9 cellular contexts compared by ENCODE assay signal in the genomic region with DNA sequence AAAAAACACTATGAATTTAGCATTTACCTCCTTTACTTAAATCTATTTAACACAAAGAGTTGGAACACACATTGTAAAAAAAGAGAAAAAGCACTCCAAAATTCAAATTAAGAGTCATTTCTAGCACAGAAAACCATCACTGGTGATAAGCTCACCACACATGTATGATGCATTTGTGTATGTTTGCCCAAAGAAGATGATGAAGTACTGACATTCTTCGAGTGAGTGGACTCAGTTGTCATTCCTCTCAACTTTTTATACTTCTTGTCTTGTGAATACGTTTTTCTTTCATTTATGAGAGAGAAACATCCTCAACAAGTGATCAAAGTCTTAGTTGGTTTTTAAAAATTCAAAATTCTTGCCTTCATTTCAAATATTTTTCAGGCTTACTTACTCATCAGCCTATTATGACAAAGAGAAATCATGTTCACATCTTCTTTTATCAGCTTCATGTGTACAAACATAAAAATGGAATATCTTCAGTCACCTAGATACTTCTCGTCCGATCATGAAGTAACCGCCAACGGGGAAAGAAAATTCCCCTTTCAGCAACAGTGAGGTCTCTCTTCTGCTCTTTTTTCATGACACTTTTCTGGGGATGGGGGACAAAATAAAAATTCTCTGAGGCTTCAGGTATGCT. TPM values are rescaled to one million over a fixed set of nuclear protein-coding genes. Genes with fewer than 3 reads are reported as not detected.
A peak's percentile ranks its signal among the peaks of the same experiment; 100 is the strongest.
DNase-seq lines count a peak whose midpoint lies in the region; ATAC-seq and TF ChIP-seq lines count a peak whose summit lies in the region.
"Had no signal": no experiment of that assay in that cellular context is flagged by ENCODE, and none has a peak within 500 bp of the region (broad histone marks: within the 10 kb centered on the region; RNA-seq: fewer than 3 reads in every experiment).

No MANE protein-coding gene starts in this region.

- WGBS in right cardiac atrium = 60% methylated on average over 6 of the region's 6 CpGs
- WGBS in urinary bladder = 68% methylated on average over 6 of the region's 6 CpGs

- H3K4me3 ChIP-seq in right cardiac atrium (ENCODE audit: low read length) (peak overlapping the region; percentile 93), astrocyte of the spinal cord (ENCODE audit: low read depth, low read length) (peak overlapping the region; percentile 60), lower lobe of right lung (peak overlapping the region; percentile 83), urinary bladder (ENCODE audit: low read depth, low read length) (peak overlapping the region; percentile 76)

- H3K4me1 ChIP-seq in right cardiac atrium (ENCODE audit: control insufficient read depth, insufficient read depth, low read length) (no peaks in the 10 kb centered on the region), lower lobe of right lung (peaks cover 18% of the 10 kb centered on the region), urinary bladder (ENCODE audit: insufficient read depth) (no peaks in the 10 kb centered on the region)

- intact Hi-C loops in right cardiac atrium (cut with DNase I) (loop anchor here in 1 of 4 donors (5.0 kb wide), 1 partner anchor 327 kb away; no protein-coding TSS in a partner anchor), Right ventricle myocardium superior (cut with DNase I) (no loop called here), lower lobe of right lung (cut with DNase I) (no loop called here)

- H3K36me3 ChIP-seq in lower lobe of right lung (no peaks in the 10 kb centered on the region), urinary bladder (ENCODE audit: insufficient read depth) (no peaks in the 10 kb centered on the region)

- H3K27me3 ChIP-seq in right cardiac atrium (ENCODE audit: control insufficient read depth, insufficient read depth) (no peaks in the 10 kb centered on the region), lower lobe of right lung (ENCODE audit: low read depth) (no peaks in the 10 kb centered on the region)

- H3K27ac ChIP-seq in right cardiac atrium (ENCODE audit: low read length) (no peak overlapping the region), lower lobe of right lung (no peak overlapping the region), urinary bladder (ENCODE audit: low read depth) (no peak overlapping the region)

- no peak for DNase-seq in right cardiac atrium
- DNase-seq in Right ventricle myocardium superior = no peak
- DNase-seq in astrocyte of the spinal cord (ENCODE audit: low read depth, low spot score) = peak; percentile 25
- no peak for DNase-seq in lower lobe of right lung
- DNase-seq in NCI-H146 treated with DMSO at 0.1 percent for 48 hours (lab: John Stamatoyannopoulos, UW; ENCODE audit: unreplicated experiment) = no peak
- DNase-seq: left cardiac atrium had no signal

- ATAC-seq in right cardiac atrium (no peak), Right ventricle myocardium superior (ENCODE audit: poor library complexity) (no peak), lower lobe of right lung (no peak), GM18517 (IDR thresholded peaks at IDR 0.05; ENCODE audit: unreplicated experiment) (no peak), GM18498 (IDR thresholded peaks at IDR 0.05; ENCODE audit: unreplicated experiment) (no peak)

- in situ Hi-C loops in astrocyte of the spinal cord (cut with HindIII; ENCODE audit: low sequenced_read_pairs) = no loop called here

- H3K9me3 ChIP-seq in right cardiac atrium (ENCODE audit: control insufficient read depth, low read length) (no peaks in the 10 kb centered on the region), lower lobe of right lung (no peaks in the 10 kb centered on the region)

- no peak for TF ChIP-seq CTCF in astrocyte of the spinal cord (IDR thresholded peaks at IDR 0.05; ENCODE audit: low read depth, low read length)
- TF ChIP-seq CTCF in lower lobe of right lung (IDR thresholded peaks at IDR 0.05) = no peak

RNA-seq across cellular contexts. Expression of a gene that starts 1.5 kb away (rescaled TPM):
- total RNA-seq in right cardiac atrium = 1 to 10 TPM; 3.3 to 7.3 (median 5.3) TPM
- polyA plus RNA-seq in right cardiac atrium = 1.5 TPM
- 1.7 TPM for total RNA-seq in Right ventricle myocardium superior
- total RNA-seq in lower lobe of right lung = 11.1 TPM
- total RNA-seq in urinary bladder = 49.3 TPM
- polyA plus RNA-seq in urinary bladder = 3.3 TPM
